Comparison of ENCODE assay signal across 11 cellular contexts in genomic region chr5:55421074-55421529, GRCh38.
DNase-seq lines count a peak whose midpoint lies in the region; ATAC-seq and TF ChIP-seq lines count a peak whose summit lies in the region.
"Had no signal": no experiment of that assay in that cellular context is flagged by ENCODE, and none has a peak within 500 bp of the region (broad histone marks: within the 10 kb centered on the region; RNA-seq: fewer than 3 reads in every experiment).

No MANE protein-coding gene starts in this region.

- peak; percentile 32 for DNase-seq in stimulated activated naive CD4-positive, alpha-beta T cell treated with Interleukin-2 at 50 U/mL for 16 hours (lab: John Stamatoyannopoulos, UW)
- DNase-seq in stimulated activated naive CD4-positive, alpha-beta T cell (lab: John Stamatoyannopoulos, UW), result no peak
- DNase-seq in astrocyte of the hippocampus (ENCODE audit: low read depth, low spot score) (peak; percentile 37), NCI-H1694 (lab: John Stamatoyannopoulos, UW) (no peak), GOT3 (lab: John Stamatoyannopoulos, UW) (no peak), vagina (ENCODE audit: extremely low spot score in 2 of 2) (no peak)
- DNase-seq: DMS79, NCI-H526 treated with DMSO at 0.1 percent for 48 hours, thyroid gland had no signal

- H3K4me3 ChIP-seq in vagina, result no peak overlapping the region
- H3K4me3 ChIP-seq: thyroid gland had no signal

- no peaks in the 10 kb centered on the region for H3K9me3 ChIP-seq in vagina
- H3K9me3 ChIP-seq: thyroid gland had no signal

- peak; percentile 93 for ATAC-seq in HG03064 (IDR thresholded peaks at IDR 0.05; ENCODE audit: low read depth, unreplicated experiment)
- no peak for ATAC-seq in SK-N-SH treated with all-trans-retinoic acid at 6 μM for 48 hours

- intact Hi-C loops in vagina (cut with DNase I), result no loop called here

- H3K27ac ChIP-seq in vagina, result no peak overlapping the region
- H3K27ac ChIP-seq: thyroid gland had no signal

- TF ChIP-seq POLR2A in vagina (IDR thresholded peaks at IDR 0.05), result no peak

- no peak for TF ChIP-seq CTCF in vagina (IDR thresholded peaks at IDR 0.05)

- no peaks in the 10 kb centered on the region for H3K27me3 ChIP-seq in vagina
- H3K27me3 ChIP-seq: thyroid gland had no signal

- no peaks in the 10 kb centered on the region for H3K4me1 ChIP-seq in vagina

- peaks cover 0 to 41% of the 10 kb centered on the region in 2 donors for H3K36me3 ChIP-seq in vagina

TF ChIP-seq in SK-N-SH treated with all-trans-retinoic acid at 6 μM for 48 hours, 23 proteins besides CTCF, POLR2A, EP300 and RAD21:
- TF ChIP-seq PPARA (CRISPR knock-in tag; IDR thresholded peaks at IDR 0.05; ENCODE audit: borderline replicate concordance), result no peak
- TF ChIP-seq ARNTL (CRISPR knock-in tag; IDR thresholded peaks at IDR 0.05; ENCODE audit: borderline replicate concordance, low read depth), result no peak
- no peak for TF ChIP-seq ZFP30 (CRISPR knock-in tag; IDR thresholded peaks at IDR 0.05)
- TF ChIP-seq OSR1 (CRISPR knock-in tag; IDR thresholded peaks at IDR 0.05), result no peak
- TF ChIP-seq CREB5 (CRISPR knock-in tag; IDR thresholded peaks at IDR 0.05; ENCODE audit: low read depth), result no peak
- TF ChIP-seq ESRRG (CRISPR knock-in tag; IDR thresholded peaks at IDR 0.05), result no peak
- no peak for TF ChIP-seq BACH2 (CRISPR knock-in tag; IDR thresholded peaks at IDR 0.05; ENCODE audit: borderline replicate concordance)
- no peak for TF ChIP-seq PATZ1 (CRISPR knock-in tag; IDR thresholded peaks at IDR 0.05; ENCODE audit: borderline replicate concordance)
- TF ChIP-seq CSRNP3 (CRISPR knock-in tag; IDR thresholded peaks at IDR 0.05), result no peak
- TF ChIP-seq TOX (CRISPR knock-in tag; IDR thresholded peaks at IDR 0.05; ENCODE audit: borderline replicate concordance), result no peak
- no peak for TF ChIP-seq TCF4 (CRISPR knock-in tag; IDR thresholded peaks at IDR 0.05; ENCODE audit: borderline replicate concordance)
- TF ChIP-seq GLIS3 (CRISPR knock-in tag; IDR thresholded peaks at IDR 0.05), result no peak
- no peak for TF ChIP-seq TSHZ2 (CRISPR knock-in tag; IDR thresholded peaks at IDR 0.05)
- no peak for TF ChIP-seq ZC3H10 (CRISPR knock-in tag; IDR thresholded peaks at IDR 0.05)
- no peak for TF ChIP-seq ISL1 (CRISPR knock-in tag; IDR thresholded peaks at IDR 0.05)
- TF ChIP-seq ZNF565 (CRISPR knock-in tag; conservative IDR thresholded peaks at IDR 0.05; ENCODE audit: low read depth), result no peak
- TF ChIP-seq POU6F1 (CRISPR knock-in tag; IDR thresholded peaks at IDR 0.05; ENCODE audit: borderline replicate concordance, low read depth), result no peak
- no peak for TF ChIP-seq CSDC2 (CRISPR knock-in tag; IDR thresholded peaks at IDR 0.05)
- no peak for TF ChIP-seq ZFP3 (CRISPR knock-in tag; IDR thresholded peaks at IDR 0.05)
- no peak for TF ChIP-seq RARB (CRISPR knock-in tag; IDR thresholded peaks at IDR 0.05)

Comparison
In these comparisons a context has a peak if more than half of its experiments do, and no peak if none do; other contexts are left out.
1. DNase-seq: peak in stimulated activated naive CD4-positive, alpha-beta T cell treated with Interleukin-2 at 50 U/mL for 16 hours (single experiment) and astrocyte of the hippocampus (single experiment); none in stimulated activated naive CD4-positive, alpha-beta T cell (0 of 6), NCI-H1694 (single experiment), GOT3 (single experiment) and vagina (0 of 2).